1 cellular context compared by ENCODE assay signal in the genomic region with DNA sequence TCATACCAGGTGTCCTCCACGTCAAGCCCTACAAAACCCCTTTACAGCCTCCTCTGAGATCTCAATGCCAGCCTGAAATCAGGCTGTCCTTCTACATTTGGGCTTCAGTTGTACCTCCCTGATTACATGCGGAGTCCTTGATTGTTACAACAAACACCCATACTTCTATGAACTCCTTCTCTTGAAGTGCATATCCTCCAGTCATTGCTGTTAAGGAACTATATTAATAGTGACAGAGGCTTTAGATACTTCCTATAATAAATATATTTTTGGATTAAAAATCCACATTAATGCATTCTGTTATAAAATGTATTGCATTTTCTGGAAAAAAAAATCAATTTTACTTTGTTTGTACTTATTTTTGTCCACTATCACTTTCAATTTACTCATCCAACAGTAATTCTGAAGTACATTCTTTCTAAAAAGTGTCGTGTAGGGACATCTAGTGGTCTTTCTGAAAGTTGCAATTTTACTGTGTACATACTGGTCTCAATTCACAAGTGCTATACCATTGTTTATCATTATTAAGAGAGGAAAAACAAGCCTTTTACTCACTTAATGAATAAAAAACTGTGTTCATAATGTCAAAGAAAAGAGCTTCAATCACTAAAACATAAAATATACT.
TF ChIP-seq lines count a peak whose summit lies in the region.

No MANE protein-coding gene starts in this region.

TF ChIP-seq in IMR-90, 13 proteins besides CTCF, POLR2A, EP300 and RAD21:
- TF ChIP-seq SMC3 (IDR thresholded peaks at IDR 0.05; ENCODE audit: low read depth, low read length) (peak; percentile 54; the same call in 1 of the 2 replicates), BHLHE40 (IDR thresholded peaks at IDR 0.05; ENCODE audit: low read depth, low read length) (no peak), CHD1 (IDR thresholded peaks at IDR 0.05; ENCODE audit: low read depth, low read length) (no peak), NFE2L2 (IDR thresholded peaks at IDR 0.05; ENCODE audit: low read depth, low read length) (no peak), RCOR1 (IDR thresholded peaks at IDR 0.05; ENCODE audit: insufficient replicate concordance, low read length) (no peak)
- TF ChIP-seq, protein P1, sequence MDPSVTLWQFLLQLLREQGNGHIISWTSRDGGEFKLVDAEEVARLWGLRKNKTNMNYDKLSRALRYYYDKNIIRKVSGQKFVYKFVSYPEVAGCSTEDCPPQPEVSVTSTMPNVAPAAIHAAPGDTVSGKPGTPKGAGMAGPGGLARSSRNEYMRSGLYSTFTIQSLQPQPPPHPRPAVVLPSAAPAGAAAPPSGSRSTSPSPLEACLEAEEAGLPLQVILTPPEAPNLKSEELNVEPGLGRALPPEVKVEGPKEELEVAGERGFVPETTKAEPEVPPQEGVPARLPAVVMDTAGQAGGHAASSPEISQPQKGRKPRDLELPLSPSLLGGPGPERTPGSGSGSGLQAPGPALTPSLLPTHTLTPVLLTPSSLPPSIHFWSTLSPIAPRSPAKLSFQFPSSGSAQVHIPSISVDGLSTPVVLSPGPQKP (IDR thresholded peaks at IDR 0.05; ENCODE audit: borderline replicate concordance, low read depth, low read length): no peak
- TF ChIP-seq, protein P2, sequence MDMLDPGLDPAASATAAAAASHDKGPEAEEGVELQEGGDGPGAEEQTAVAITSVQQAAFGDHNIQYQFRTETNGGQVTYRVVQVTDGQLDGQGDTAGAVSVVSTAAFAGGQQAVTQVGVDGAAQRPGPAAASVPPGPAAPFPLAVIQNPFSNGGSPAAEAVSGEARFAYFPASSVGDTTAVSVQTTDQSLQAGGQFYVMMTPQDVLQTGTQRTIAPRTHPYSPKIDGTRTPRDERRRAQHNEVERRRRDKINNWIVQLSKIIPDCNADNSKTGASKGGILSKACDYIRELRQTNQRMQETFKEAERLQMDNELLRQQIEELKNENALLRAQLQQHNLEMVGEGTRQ (IDR thresholded peaks at IDR 0.05; ENCODE audit: low read depth, low read length): no peak
